In the genomic region with DNA sequence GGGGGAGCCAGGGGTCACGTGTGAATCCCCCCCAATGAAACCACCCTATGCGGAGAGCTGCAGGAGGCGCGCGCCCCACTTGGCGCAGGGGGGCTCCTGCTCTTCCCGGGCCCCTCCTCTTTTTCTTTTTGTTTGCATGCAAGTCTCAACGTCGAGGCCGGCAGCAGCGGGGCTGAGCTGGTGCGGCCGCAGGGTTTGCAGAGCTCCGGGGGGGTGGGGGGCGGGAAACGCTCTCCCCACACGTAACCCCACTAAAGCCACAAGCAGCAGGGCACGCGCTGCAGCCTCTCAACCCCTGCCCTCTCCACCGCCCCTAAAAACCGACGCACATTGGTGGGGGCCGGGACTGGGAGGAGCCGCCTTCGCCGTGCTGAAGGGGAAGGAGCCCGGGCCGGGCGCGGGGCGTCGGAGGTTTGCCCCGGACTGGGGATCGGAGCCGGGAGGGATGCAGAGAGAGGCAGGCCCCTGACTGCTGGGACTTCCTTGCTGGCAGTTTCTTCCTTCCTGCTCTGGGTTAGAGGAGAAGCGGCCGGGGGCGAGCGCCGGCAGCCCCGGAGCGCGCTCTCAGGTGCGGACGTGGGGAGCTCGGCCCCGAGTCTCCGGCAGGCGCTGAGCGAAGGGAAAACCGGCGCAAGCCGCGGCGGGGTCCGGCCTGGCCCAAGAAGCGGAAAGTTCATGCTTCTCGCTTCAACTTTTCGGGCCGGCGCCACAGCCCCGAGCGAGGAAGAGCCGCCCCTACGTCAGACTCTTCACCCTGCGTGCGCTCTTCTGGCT, we compare ENCODE assay signal across 8 cellular contexts. TPM values are rescaled to one million over a fixed set of nuclear protein-coding genes. Genes with fewer than 3 reads are reported as not detected.
DNase-seq lines count a peak whose midpoint lies in the region; ATAC-seq lines count a peak whose summit lies in the region.

No MANE protein-coding gene starts in this region.

- peaks cover 32% of the 10 kb centered on the region for H3K36me3 Mint-ChIP-seq in activated T-helper 2 cell treated with anti-CD3 and anti-CD28 coated beads, Interferon-gamma antibody, Interleukin-2, Interleukin-4, amounts not matched to agents 10 μg/mL and 5 μg/mL and 100 μg/mL, durations not matched to agents 14 hours and 24 hours and 36 hours (ENCODE audit: low read depth)

- no CpG with 5 or more reads among the region's 67 CpGs for WGBS in trophoblast cell (ENCODE audit: extremely low coverage, insufficient coverage, insufficient read length)

- no peak overlapping the region for H2AK5ac ChIP-seq in trophoblast cell (ENCODE audit: low read length)

- H3K9me3 ChIP-seq in trophoblast cell (ENCODE audit: insufficient read depth, low read depth, low read length) = no peaks in the 10 kb centered on the region

- H3K79me2 ChIP-seq in trophoblast cell (ENCODE audit: control insufficient read depth, insufficient read depth, low read length, poor library complexity) = peaks cover 19% of the 10 kb centered on the region

- H3K9ac ChIP-seq in trophoblast cell (ENCODE audit: low read length) = peak overlapping the region; percentile 67

- peaks cover 22% of the 10 kb centered on the region for H3K79me1 ChIP-seq in trophoblast cell (ENCODE audit: low read length)

- H3K23ac ChIP-seq in trophoblast cell (ENCODE audit: low read length) = no peak overlapping the region

- peak overlapping the region; percentile 50 for H2BK12ac ChIP-seq in trophoblast cell (ENCODE audit: low read length)

- H3K4me1 ChIP-seq in trophoblast cell (ENCODE audit: control insufficient read depth in 1 of 2, insufficient read depth in 2 of 2, low read length in 2 of 2) = peaks cover 16 to 20% of the 10 kb centered on the region in 2 experiments

- peak overlapping the region; percentile 37 for H2AFZ ChIP-seq in trophoblast cell (ENCODE audit: insufficient read depth, low read length, poor library complexity)

- H4K8ac ChIP-seq in trophoblast cell (ENCODE audit: low read depth, low read length) = peak overlapping the region; percentile 64

- peak; percentile 33 for ATAC-seq in HG03135 (IDR thresholded peaks at IDR 0.05; ENCODE audit: unreplicated experiment)

- H3K4ac ChIP-seq in trophoblast cell (ENCODE audit: low read depth, low read length) = peak overlapping the region; percentile 87

- peak overlapping the region; percentile 84 for H3K4me3 Mint-ChIP-seq in activated T-helper 2 cell treated with anti-CD3 and anti-CD28 coated beads, Interferon-gamma antibody, Interleukin-2, Interleukin-4, amounts not matched to agents 10 μg/mL and 5 μg/mL and 100 μg/mL, durations not matched to agents 14 hours and 24 hours and 36 hours (ENCODE audit: low read depth)

- H3K27ac ChIP-seq in trophoblast cell (ENCODE audit: low read depth, low read length) = peak overlapping the region; percentile 53

- H3K27ac Mint-ChIP-seq in activated T-helper 2 cell treated with anti-CD3 and anti-CD28 coated beads, Interferon-gamma antibody, Interleukin-2, Interleukin-4, amounts not matched to agents 10 μg/mL and 5 μg/mL and 100 μg/mL, durations not matched to agents 14 hours and 24 hours and 36 hours = peak overlapping the region; percentile 79

- intact Hi-C loops in activated T-helper 2 cell treated with anti-CD3 and anti-CD28 coated beads, Interferon-gamma antibody, Interleukin-2, Interleukin-4, amounts not matched to agents 10 μg/mL and 5 μg/mL and 100 μg/mL, durations not matched to agents 14 hours and 24 hours and 36 hours (cut with micrococcal nuclease) = loop anchor here (1.0 kb wide), 1 partner anchor 35 kb away; no protein-coding TSS in a partner anchor

- DNase-seq in NCI-H2107 treated with DMSO at 0.1 percent for 48 hours (lab: John Stamatoyannopoulos, UW; ENCODE audit: unreplicated experiment) = peak; percentile 31
- DNase-seq in NCI-H2107 (lab: John Stamatoyannopoulos, UW) = no peak
- DNase-seq in OCI-M1 (lab: John Stamatoyannopoulos, UW) = peak; percentile 66
- DNase-seq in activated T-helper 2 cell treated with anti-CD3 and anti-CD28 coated beads, Interferon-gamma antibody, Interleukin-2, Interleukin-4, amounts not matched to agents 10 μg/mL and 5 μg/mL and 100 μg/mL, durations not matched to agents 14 hours and 24 hours and 36 hours (ENCODE audit: low spot score) = peak; percentile 65
- DNase-seq in glomerular visceral epithelial cell (ENCODE audit: extremely low spot score) = peak; percentile 59
- DNase-seq in trophoblast cell = peak in 1 of 2 donors; percentile 36
- DNase-seq in OCI-M2 (lab: John Stamatoyannopoulos, UW; ENCODE audit: unreplicated experiment) = no peak

- peaks cover 4% of the 10 kb centered on the region for H3K27me3 Mint-ChIP-seq in activated T-helper 2 cell treated with anti-CD3 and anti-CD28 coated beads, Interferon-gamma antibody, Interleukin-2, Interleukin-4, amounts not matched to agents 10 μg/mL and 5 μg/mL and 100 μg/mL, durations not matched to agents 14 hours and 24 hours and 36 hours (ENCODE audit: low read depth)

- H3K9me3 Mint-ChIP-seq in activated T-helper 2 cell treated with anti-CD3 and anti-CD28 coated beads, Interferon-gamma antibody, Interleukin-2, Interleukin-4, amounts not matched to agents 10 μg/mL and 5 μg/mL and 100 μg/mL, durations not matched to agents 14 hours and 24 hours and 36 hours = no peaks in the 10 kb centered on the region

- peak overlapping the region; percentile 83 for H3K14ac ChIP-seq in trophoblast cell (ENCODE audit: low read length)

- H4K12ac ChIP-seq in trophoblast cell (ENCODE audit: low read depth, low read length) = peak overlapping the region; percentile 26

- peak overlapping the region; percentile 63 for H2BK5ac ChIP-seq in trophoblast cell (ENCODE audit: low read depth, low read length, poor library complexity)

- peak overlapping the region; percentile 95 for H3K4me2 ChIP-seq in trophoblast cell (ENCODE audit: low read length)

- peak overlapping the region; percentile 88 for H3K18ac ChIP-seq in trophoblast cell (ENCODE audit: low read length)

- peaks cover 20 to 28% of the 10 kb centered on the region in 2 experiments for H3K36me3 ChIP-seq in trophoblast cell (ENCODE audit: control insufficient read depth in 1 of 2, insufficient read depth in 2 of 2, low read length in 2 of 2)

- peak overlapping the region; percentile 91 for H3K4me3 ChIP-seq in trophoblast cell (ENCODE audit: low read depth, low read length)

- no peaks in the 10 kb centered on the region for H3K27me3 ChIP-seq in trophoblast cell (ENCODE audit: insufficient read depth, low read length)

- peak overlapping the region; percentile 86 for H2BK120ac ChIP-seq in trophoblast cell (ENCODE audit: insufficient read depth, low read length, poor library complexity)

- H3K4me1 Mint-ChIP-seq in activated T-helper 2 cell treated with anti-CD3 and anti-CD28 coated beads, Interferon-gamma antibody, Interleukin-2, Interleukin-4, amounts not matched to agents 10 μg/mL and 5 μg/mL and 100 μg/mL, durations not matched to agents 14 hours and 24 hours and 36 hours (ENCODE audit: low read depth) = peaks cover 51% of the 10 kb centered on the region

- peak overlapping the region; percentile 71 for H4K91ac ChIP-seq in trophoblast cell (ENCODE audit: low read depth, low read length)

RNA-seq across cellular contexts. Expression of gene LBH, which starts 0.9 kb away (rescaled TPM):
- 60.8 and 61.1 TPM in 2 replicates for total RNA-seq in activated T-helper 2 cell treated with anti-CD3 and anti-CD28 coated beads, Interferon-gamma antibody, Interleukin-2, Interleukin-4, amounts not matched to agents 10 μg/mL and 5 μg/mL and 100 μg/mL, durations not matched to agents 14 hours and 24 hours and 36 hours
- polyA plus RNA-seq in trophoblast cell (2013) = 120 and 147 TPM in 2 replicates

Comparison
In these comparisons a context has a peak if more than half of its experiments do, and no peak if none do; other contexts are left out.
1. DNase-seq: peak in NCI-H2107 treated with DMSO at 0.1 percent for 48 hours (single experiment), OCI-M1 (single experiment), activated T-helper 2 cell treated with anti-CD3 and anti-CD28 coated beads, Interferon-gamma antibody, Interleukin-2, Interleukin-4, amounts not matched to agents 10 μg/mL and 5 μg/mL and 100 μg/mL, durations not matched to agents 14 hours and 24 hours and 36 hours (single experiment) and glomerular visceral epithelial cell (single experiment); none in NCI-H2107 (single experiment) and OCI-M2 (single experiment).